In the genomic region with DNA sequence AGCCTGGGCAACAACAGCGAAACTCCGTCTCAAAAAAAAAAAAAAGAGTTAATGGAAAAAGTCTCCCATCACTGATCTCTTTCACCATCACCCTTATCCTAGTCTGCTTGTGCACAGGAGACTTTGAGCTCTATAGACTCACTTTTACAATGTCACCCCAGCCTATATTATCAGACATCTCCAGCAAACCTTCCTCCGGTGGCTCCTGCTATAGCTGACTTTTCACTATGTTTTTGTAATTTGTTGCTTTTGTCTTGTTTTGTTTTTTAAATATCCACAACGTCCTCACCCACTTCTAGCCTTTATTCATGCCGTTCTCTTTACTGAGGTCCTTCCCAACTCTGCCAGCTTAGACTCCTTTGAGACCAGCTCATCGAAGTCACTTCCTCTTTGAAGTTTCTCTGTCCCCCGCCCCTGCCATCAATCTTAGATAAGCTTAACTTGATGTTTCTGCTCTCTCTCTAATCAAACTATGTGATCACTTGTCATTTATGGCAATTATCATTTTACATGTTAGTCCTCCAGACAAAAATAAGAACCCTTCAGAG, we compare ENCODE assay signal across 10 cellular contexts.
A peak's percentile ranks its signal among the peaks of the same experiment; 100 is the strongest.
DNase-seq lines count a peak whose midpoint lies in the region; ATAC-seq and TF ChIP-seq lines count a peak whose summit lies in the region.
"Had no signal": no experiment of that assay in that cellular context is flagged by ENCODE, and none has a peak within 500 bp of the region (broad histone marks: within the 10 kb centered on the region; RNA-seq: fewer than 3 reads in every experiment).

No MANE protein-coding gene starts in this region.

- peak overlapping the region; percentile 83 for H3K27ac Mint-ChIP-seq in activated CD4-positive, alpha-beta memory T cell treated with anti-CD3 and anti-CD28 coated beads for 36 hours
- peak overlapping the region; percentile 78 to 95 (median 91) for H3K27ac Mint-ChIP-seq in naive thymus-derived CD4-positive, alpha-beta T cell

- no peak for TF ChIP-seq CTCF in GM20000 (IDR thresholded peaks at IDR 0.05; ENCODE audit: extremely low read depth, missing control alignments)

- H3K9me3 Mint-ChIP-seq in activated CD4-positive, alpha-beta memory T cell treated with anti-CD3 and anti-CD28 coated beads for 36 hours: no peaks in the 10 kb centered on the region
- no peaks in the 10 kb centered on the region for H3K9me3 Mint-ChIP-seq in naive thymus-derived CD4-positive, alpha-beta T cell

- H3K4me1 ChIP-seq in naive thymus-derived CD4-positive, alpha-beta T cell (ENCODE audit: control insufficient read depth in 2 of 2, insufficient read depth in 2 of 2, low read length in 2 of 2): peaks cover 16 to 62% of the 10 kb centered on the region in 2 donors

- H3K4me3 Mint-ChIP-seq in activated CD4-positive, alpha-beta memory T cell treated with anti-CD3 and anti-CD28 coated beads for 36 hours: peak overlapping the region; percentile 39
- peak overlapping the region; percentile 46 to 80 (median 71) for H3K4me3 Mint-ChIP-seq in naive thymus-derived CD4-positive, alpha-beta T cell

- ATAC-seq in naive thymus-derived CD4-positive, alpha-beta T cell: no peak
- ATAC-seq: heart right ventricle had no signal

- peak overlapping the region; percentile 86 for H3K27ac ChIP-seq in naive thymus-derived CD4-positive, alpha-beta T cell (ENCODE audit: low read depth, low read length)

- POLR2A ChIA-PET in activated CD4-positive, alpha-beta memory T cell treated with anti-CD3 and anti-CD28 coated beads for 36 hours (lab: Charles Lee): interaction anchor here (0.6 to 7.6 kb wide), 11 partner anchors 14 to 92 kb away, joined by 3 to 126 read pairs (median 5); partner anchors contain the start of gene CHD2
- POLR2A ChIA-PET in naive thymus-derived CD4-positive, alpha-beta T cell (lab: Charles Lee): interaction anchor here (0.7 to 11.4 kb wide), 15 partner anchors 7 to 101 kb away, joined by 3 to 362 read pairs (median 4); partner anchors contain the start of gene CHD2

- H3K9me3 ChIP-seq in naive thymus-derived CD4-positive, alpha-beta T cell (ENCODE audit: control insufficient read depth in 2 of 3, low read length in 3 of 3): no peaks in the 10 kb centered on the region
- H3K9me3 ChIP-seq: heart right ventricle had no signal

- intact Hi-C loops in activated CD4-positive, alpha-beta memory T cell treated with anti-CD3 and anti-CD28 coated beads for 36 hours (cut with micrococcal nuclease): no loop called here
- intact Hi-C loops in naive thymus-derived CD4-positive, alpha-beta T cell (cut with micrococcal nuclease): no loop called here

- DNase-seq in DMS79 treated with DMSO at 0.1 percent for 48 hours (lab: John Stamatoyannopoulos, UW) (peak; percentile 79), M059J (ENCODE audit: low read depth) (peak; percentile 49), ureter (ENCODE audit: low spot score) (no peak), GM20000 (ENCODE audit: low spot score) (no peak), H4 (ENCODE audit: low spot score) (no peak), COLO668 (lab: John Stamatoyannopoulos, UW; ENCODE audit: unreplicated experiment) (no peak)
- no peak for DNase-seq in activated CD4-positive, alpha-beta memory T cell treated with anti-CD3 and anti-CD28 coated beads for 36 hours
- DNase-seq in naive thymus-derived CD4-positive, alpha-beta T cell: peak in 1 of 9 donors; percentile 15
- DNase-seq: activated CD8-positive, alpha-beta memory T cell treated with anti-CD3 and anti-CD28 coated beads, Interleukin-2, amount 50 U/mL, for 48 hours; heart right ventricle had no signal

- H3K36me3 Mint-ChIP-seq in activated CD4-positive, alpha-beta memory T cell treated with anti-CD3 and anti-CD28 coated beads for 36 hours: no peaks in the 10 kb centered on the region
- no peaks in the 10 kb centered on the region for H3K36me3 Mint-ChIP-seq in naive thymus-derived CD4-positive, alpha-beta T cell

- no peaks in the 10 kb centered on the region for H3K27me3 ChIP-seq in naive thymus-derived CD4-positive, alpha-beta T cell (ENCODE audit: control insufficient read depth in 2 of 2, insufficient read depth in 2 of 2, low read length in 2 of 2)
- H3K27me3 ChIP-seq: heart right ventricle had no signal

- H3K27me3 Mint-ChIP-seq in activated CD4-positive, alpha-beta memory T cell treated with anti-CD3 and anti-CD28 coated beads for 36 hours: no peaks in the 10 kb centered on the region
- no peaks in the 10 kb centered on the region for H3K27me3 Mint-ChIP-seq in naive thymus-derived CD4-positive, alpha-beta T cell

- CTCF ChIA-PET in activated CD4-positive, alpha-beta memory T cell treated with anti-CD3 and anti-CD28 coated beads for 36 hours (lab: Charles Lee): interaction anchor here (0.6 to 1.2 kb wide), 3 partner anchors 14 to 90 kb away, joined by 3 to 6 read pairs (median 3); no protein-coding TSS in a partner anchor
- CTCF ChIA-PET in naive thymus-derived CD4-positive, alpha-beta T cell (lab: Charles Lee): interaction anchor here (0.5 to 1.1 kb wide), 6 partner anchors 12 to 67 kb away, joined by 3 to 5 read pairs (median 4); no protein-coding TSS in a partner anchor

- H3K36me3 ChIP-seq in naive thymus-derived CD4-positive, alpha-beta T cell (ENCODE audit: control insufficient read depth in 2 of 3, insufficient read depth in 3 of 3, low read length in 3 of 3): no peaks in the 10 kb centered on the region
- H3K36me3 ChIP-seq: heart right ventricle had no signal

- H3K4me1 Mint-ChIP-seq in activated CD4-positive, alpha-beta memory T cell treated with anti-CD3 and anti-CD28 coated beads for 36 hours (ENCODE audit: low read depth): peaks cover 63% of the 10 kb centered on the region
- peaks cover 25 to 85% (median 67%) of the 10 kb centered on the region in 7 donors for H3K4me1 Mint-ChIP-seq in naive thymus-derived CD4-positive, alpha-beta T cell

- peak overlapping the region; percentile 13 for H3K4me3 ChIP-seq in naive thymus-derived CD4-positive, alpha-beta T cell (ENCODE audit: low read length)
- H3K4me3 ChIP-seq: heart right ventricle had no signal

Comparison
In these comparisons a context has a peak if more than half of its experiments do, and no peak if none do; other contexts are left out.
1. DNase-seq: peak in DMS79 treated with DMSO at 0.1 percent for 48 hours (single experiment) and M059J (single experiment); none in activated CD4-positive, alpha-beta memory T cell treated with anti-CD3 and anti-CD28 coated beads for 36 hours (single experiment), ureter (single experiment), GM20000 (single experiment), H4 (single experiment) and COLO668 (single experiment).